6 cellular contexts compared by ENCODE assay signal in the genomic region with DNA sequence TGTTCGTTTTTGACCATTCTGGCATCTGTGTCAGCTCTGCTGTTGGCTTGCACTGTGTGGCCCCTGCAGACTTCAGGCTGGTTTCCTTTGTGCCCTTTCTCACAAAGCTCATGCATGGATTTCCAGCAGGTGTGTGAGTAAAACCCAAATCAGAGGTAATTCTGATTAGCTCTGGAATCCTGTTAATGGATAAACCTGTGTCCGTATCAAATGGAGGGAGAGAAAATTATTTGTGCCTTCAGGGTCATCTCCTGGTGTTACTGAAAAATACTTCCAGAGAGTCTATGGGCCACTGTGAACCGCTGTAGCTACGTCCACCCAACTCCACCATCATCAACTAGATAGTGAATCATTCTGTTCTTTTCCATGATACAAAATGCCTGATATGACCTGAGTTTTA.
DNase-seq lines count a peak whose midpoint lies in the region; ATAC-seq and TF ChIP-seq lines count a peak whose summit lies in the region.
"Not testable (repeated sequence)": the region's sequence is repeated elsewhere in the genome, so short reads cannot be mapped to it uniquely, and the experiment has no call there.

No MANE protein-coding gene starts in this region.

- H3K9ac ChIP-seq in HUES48 (ENCODE audit: low read depth, low read length): not testable (repeated sequence)

- ATAC-seq in gastroesophageal sphincter: peak; percentile 27
- peak; percentile 24 for ATAC-seq in stimulated activated effector memory CD8-positive, alpha-beta T cell treated with anti-CD3 and anti-CD28 coated beads, Interleukin-12 subunit alpha, Interleukin-12 subunit beta, amount 100 ng/mL, for 72 hours

- not testable (repeated sequence) for H3K36me3 Mint-ChIP-seq in stimulated activated effector memory CD8-positive, alpha-beta T cell treated with anti-CD3 and anti-CD28 coated beads, Interleukin-12 subunit alpha, Interleukin-12 subunit beta, amount 100 ng/mL, for 72 hours

- 43% methylated on average over 4 of the region's 4 CpGs for WGBS in gastroesophageal sphincter (ENCODE audit: low coverage in 1 of 2), 2 donors

- not testable (repeated sequence) for H3K27ac Mint-ChIP-seq in stimulated activated effector memory CD8-positive, alpha-beta T cell treated with anti-CD3 and anti-CD28 coated beads, Interleukin-12 subunit alpha, Interleukin-12 subunit beta, amount 100 ng/mL, for 72 hours

- not testable (repeated sequence) for H3K4me1 ChIP-seq in HUES48 (ENCODE audit: control insufficient read depth, insufficient read depth, low read length); gastroesophageal sphincter

- TF ChIP-seq POLR2A in gastroesophageal sphincter (IDR thresholded peaks at IDR 0.05): not testable (repeated sequence)

- H3K4me3 ChIP-seq in HUES48 (ENCODE audit: low read depth, low read length): peak overlapping the region; percentile 10; the same call in 1 of the 2 replicates
- H3K4me3 ChIP-seq in gastroesophageal sphincter: not testable (repeated sequence)

- H3K9me3 Mint-ChIP-seq in stimulated activated effector memory CD8-positive, alpha-beta T cell treated with anti-CD3 and anti-CD28 coated beads, Interleukin-12 subunit alpha, Interleukin-12 subunit beta, amount 100 ng/mL, for 72 hours: peaks cover 26% of the 10 kb centered on the region

- H3K27me3 ChIP-seq in HUES48 (ENCODE audit: control insufficient read depth, insufficient read depth, low read length); gastroesophageal sphincter: not testable (repeated sequence)

- not testable (repeated sequence) for H3K4me3 Mint-ChIP-seq in stimulated activated effector memory CD8-positive, alpha-beta T cell treated with anti-CD3 and anti-CD28 coated beads, Interleukin-12 subunit alpha, Interleukin-12 subunit beta, amount 100 ng/mL, for 72 hours

- H3K4me1 Mint-ChIP-seq in stimulated activated effector memory CD8-positive, alpha-beta T cell treated with anti-CD3 and anti-CD28 coated beads, Interleukin-12 subunit alpha, Interleukin-12 subunit beta, amount 100 ng/mL, for 72 hours: not testable (repeated sequence)

- in situ Hi-C loops in SK-MEL-5 (cut with HindIII; ENCODE audit: low pct_unique_long_range_greater_than_20kb, low sequenced_read_pairs): not testable (repeated sequence)

- not testable (repeated sequence) for H3K27ac ChIP-seq in HUES48 (ENCODE audit: low read depth, low read length); gastroesophageal sphincter

- TF ChIP-seq CTCF in gastroesophageal sphincter (IDR thresholded peaks at IDR 0.05): not testable (repeated sequence)

- peaks cover 63% of the 10 kb centered on the region for H3K9me3 ChIP-seq in HUES48 (ENCODE audit: control insufficient read depth, insufficient read depth, low read length)
- not testable (repeated sequence) for H3K9me3 ChIP-seq in gastroesophageal sphincter

- H3K36me3 ChIP-seq in HUES48 (ENCODE audit: control insufficient read depth, insufficient read depth, low read length); gastroesophageal sphincter: not testable (repeated sequence)

- not testable (repeated sequence) for TF ChIP-seq EP300 in gastroesophageal sphincter (IDR thresholded peaks at IDR 0.05)

- DNase-seq in SK-MEL-5 (ENCODE audit: low read depth, low spot score) (peak; percentile 0), dedifferentiated amniotic fluid mesenchymal stem cell (ENCODE audit: extremely low spot score) (peak; percentile 14), medulla oblongata (ENCODE audit: extremely low spot score) (peak; percentile 2)
- DNase-seq in stimulated activated effector memory CD8-positive, alpha-beta T cell treated with anti-CD3 and anti-CD28 coated beads, Interleukin-12 subunit alpha, Interleukin-12 subunit beta, amount 100 ng/mL, for 72 hours (ENCODE audit: low spot score in 2 of 2): not testable (repeated sequence)
